8 cellular contexts compared by ENCODE assay signal in the genomic region with DNA sequence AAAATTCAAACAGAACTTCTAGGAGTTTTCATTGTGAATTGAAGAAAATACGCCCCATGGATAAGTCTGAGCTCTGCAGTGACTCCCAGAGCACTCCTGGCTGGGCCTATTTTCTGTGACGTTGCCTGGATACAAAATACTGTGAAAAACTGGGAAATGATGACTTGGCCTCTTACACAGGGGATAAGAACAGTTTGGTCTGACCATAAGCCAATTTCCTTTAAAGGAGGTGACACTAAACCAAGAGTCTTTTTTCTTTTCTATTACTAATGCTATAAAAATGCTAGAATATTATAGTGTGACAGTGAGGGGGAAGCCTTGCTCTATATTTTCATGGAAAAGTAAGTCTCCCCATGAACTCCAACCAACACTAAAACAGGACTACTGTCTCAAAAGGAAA. TPM values are rescaled to one million over a fixed set of nuclear protein-coding genes. Genes with fewer than 3 reads are reported as not detected.
A peak's percentile ranks its signal among the peaks of the same experiment; 100 is the strongest.
DNase-seq lines count a peak whose midpoint lies in the region; ATAC-seq and TF ChIP-seq lines count a peak whose summit lies in the region.

No MANE protein-coding gene starts in this region.

- H3K23ac ChIP-seq in neuronal stem cell (ENCODE audit: low read depth, low read length, poor library complexity) = no peak overlapping the region

- H4K20me1 ChIP-seq in fibroblast of lung (ENCODE audit: control insufficient read depth, extremely low read depth, insufficient read depth, low read length) = no peaks in the 10 kb centered on the region

- H3K27ac ChIP-seq in RWPE1 (peak overlapping the region; percentile 99), fibroblast of lung (ENCODE audit: insufficient read depth, low read length) (peak overlapping the region; percentile 99), neuronal stem cell (replicated peaks; ENCODE audit: low read length) (peak overlapping the region; percentile 76)

- H2BK5ac ChIP-seq in neuronal stem cell (ENCODE audit: low read length) = no peak overlapping the region

- H2AFZ ChIP-seq in fibroblast of lung (ENCODE audit: low read length) = no peak overlapping the region
- H2AFZ ChIP-seq in neuronal stem cell (ENCODE audit: low read length) = peak overlapping the region; percentile 57

- no peak overlapping the region for H3K14ac ChIP-seq in neuronal stem cell (ENCODE audit: low read length)

- H4K8ac ChIP-seq in neuronal stem cell (ENCODE audit: low read depth, low read length) = no peak overlapping the region

- no peak overlapping the region for H3K27ac Mint-ChIP-seq in activated T-cell treated with anti-CD3 and anti-CD28 coated beads, Interleukin-2, amount 50 U/mL, for 24 hours
- H3K27ac Mint-ChIP-seq in stimulated activated effector memory CD8-positive, alpha-beta T cell treated with anti-CD3 and anti-CD28 coated beads, Interleukin-12 subunit alpha, Interleukin-12 subunit beta, amount 100 ng/mL, for 72 hours = no peak overlapping the region

- peaks cover 2% of the 10 kb centered on the region for H3K36me3 Mint-ChIP-seq in activated T-cell treated with anti-CD3 and anti-CD28 coated beads, Interleukin-2, amount 50 U/mL, for 24 hours (ENCODE audit: low read depth)
- no peaks in the 10 kb centered on the region for H3K36me3 Mint-ChIP-seq in stimulated activated effector memory CD8-positive, alpha-beta T cell treated with anti-CD3 and anti-CD28 coated beads, Interleukin-12 subunit alpha, Interleukin-12 subunit beta, amount 100 ng/mL, for 72 hours

- H3K36me3 ChIP-seq in fibroblast of lung (ENCODE audit: control insufficient read depth, insufficient read depth, low read length) (no peaks in the 10 kb centered on the region), neuronal stem cell (replicated peaks in 1 of 2; ENCODE audit: control insufficient read depth in 2 of 2, insufficient read depth in 2 of 2, low read length in 2 of 2) (no peaks in the 10 kb centered on the region)

- H3K4me2 ChIP-seq in fibroblast of lung (ENCODE audit: extremely low read depth, insufficient read depth, low read length) (peak overlapping the region; percentile 84), neuronal stem cell (ENCODE audit: insufficient read depth, low read length, poor library complexity, severe bottlenecking) (no peak overlapping the region)

- H2BK120ac ChIP-seq in neuronal stem cell (ENCODE audit: low read depth, low read length) = no peak overlapping the region

- H3K4ac ChIP-seq in neuronal stem cell (ENCODE audit: low read length) = no peak overlapping the region

- H2BK15ac ChIP-seq in neuronal stem cell (ENCODE audit: low read length) = no peak overlapping the region

- H3K9ac ChIP-seq in fibroblast of lung (ENCODE audit: insufficient read depth, low read length) (peak overlapping the region; percentile 74), neuronal stem cell (ENCODE audit: low read depth, low read length, poor library complexity) (no peak overlapping the region)

- H4K91ac ChIP-seq in neuronal stem cell (ENCODE audit: low read depth, low read length, poor library complexity) = no peak overlapping the region

- no peak for ATAC-seq in stimulated activated effector memory CD8-positive, alpha-beta T cell treated with anti-CD3 and anti-CD28 coated beads, Interleukin-12 subunit alpha, Interleukin-12 subunit beta, amount 100 ng/mL, for 72 hours
- no peak for ATAC-seq in GM18861 (IDR thresholded peaks at IDR 0.05; ENCODE audit: unreplicated experiment)

- no peak overlapping the region for H3K4me3 Mint-ChIP-seq in activated T-cell treated with anti-CD3 and anti-CD28 coated beads, Interleukin-2, amount 50 U/mL, for 24 hours
- no peak overlapping the region for H3K4me3 Mint-ChIP-seq in stimulated activated effector memory CD8-positive, alpha-beta T cell treated with anti-CD3 and anti-CD28 coated beads, Interleukin-12 subunit alpha, Interleukin-12 subunit beta, amount 100 ng/mL, for 72 hours

- no peak for TF ChIP-seq CTCF in RWPE1 (conservative IDR thresholded peaks at IDR 0.05; ENCODE audit: low read depth)
- TF ChIP-seq CTCF in fibroblast of lung (conservative IDR thresholded peaks at IDR 0.05 in 1 of 2, IDR thresholded peaks at IDR 0.05 in 1 of 2; ENCODE audit: low read depth in 1 of 2, low read length in 2 of 2) = no peak

- no CpG with 5 or more reads among the region's 2 CpGs for WGBS in neuronal stem cell (ENCODE audit: extremely low coverage in 2 of 2, insufficient read length in 2 of 2, insufficient replicate concordance in 1 of 2), 2 donors

- CTCF ChIA-PET in RWPE1 (lab: Yijun Ruan, JAX) = interaction anchor here (2.1 kb wide), 1 partner anchor 46 kb away, joined by 9 read pairs; the partner anchor contains the start of gene MYOF

- H3K9me3 ChIP-seq in fibroblast of lung (ENCODE audit: control insufficient read depth, insufficient read depth, low read depth, low read length) (no peaks in the 10 kb centered on the region), neuronal stem cell (replicated peaks in 1 of 2; ENCODE audit: control insufficient read depth in 2 of 2, insufficient read depth in 1 of 2, low read depth in 1 of 2, low read length in 2 of 2) (no peaks in the 10 kb centered on the region)

- H2AK5ac ChIP-seq in neuronal stem cell (ENCODE audit: low read depth, low read length) = no peak overlapping the region

- no peaks in the 10 kb centered on the region for H3K9me3 Mint-ChIP-seq in activated T-cell treated with anti-CD3 and anti-CD28 coated beads, Interleukin-2, amount 50 U/mL, for 24 hours
- no peaks in the 10 kb centered on the region for H3K9me3 Mint-ChIP-seq in stimulated activated effector memory CD8-positive, alpha-beta T cell treated with anti-CD3 and anti-CD28 coated beads, Interleukin-12 subunit alpha, Interleukin-12 subunit beta, amount 100 ng/mL, for 72 hours

- H3K27me3 ChIP-seq in fibroblast of lung (ENCODE audit: control insufficient read depth, insufficient read depth, low read length) (no peaks in the 10 kb centered on the region), neuronal stem cell (ENCODE audit: control insufficient read depth in 3 of 3, insufficient read depth in 3 of 3, low read depth in 1 of 3, low read length in 3 of 3) (no peaks in the 10 kb centered on the region)

- DNase-seq in AG20443 (ENCODE audit: low spot score) (peak; percentile 82), RWPE1 (ENCODE audit: low spot score) (no peak), fibroblast of lung (ENCODE audit: low read depth in 2 of 2) (peak; percentile 99), neuronal stem cell (ENCODE audit: low spot score) (no peak), NCI-H510A (lab: John Stamatoyannopoulos, UW) (no peak)
- DNase-seq in activated T-cell treated with anti-CD3 and anti-CD28 coated beads, Interleukin-2, amount 50 U/mL, for 24 hours = no peak
- DNase-seq in stimulated activated effector memory CD8-positive, alpha-beta T cell treated with anti-CD3 and anti-CD28 coated beads, Interleukin-12 subunit alpha, Interleukin-12 subunit beta, amount 100 ng/mL, for 72 hours (ENCODE audit: low spot score in 2 of 2) = no peak

- H3K79me1 ChIP-seq in neuronal stem cell (ENCODE audit: low read depth, low read length) = no peaks in the 10 kb centered on the region

- peaks cover 55% of the 10 kb centered on the region for H3K4me1 ChIP-seq in fibroblast of lung (ENCODE audit: control insufficient read depth, extremely low read depth, insufficient read depth, low read length)
- H3K4me1 ChIP-seq in neuronal stem cell (ENCODE audit: control insufficient read depth in 2 of 2, insufficient read depth in 1 of 2, low read depth in 1 of 2, low read length in 2 of 2) = peaks cover 25 to 45% of the 10 kb centered on the region in 2 donors

- H3K4me3 ChIP-seq in fibroblast of lung (replicated peaks in 1 of 4; ENCODE audit: control extremely low read depth in 1 of 4, insufficient read depth in 1 of 4, low read depth in 3 of 4, low read length in 4 of 4) (peak overlapping the region in 3 of 4 experiments; percentile 17 to 44 (median 22)), neuronal stem cell (ENCODE audit: low read length in 2 of 2) (no peak overlapping the region)

- POLR2A ChIA-PET in RWPE1 (lab: Yijun Ruan, JAX; ENCODE audit: low non-redundant PET) = interaction anchor here (0.7 to 1.1 kb wide), 2 partner anchors 9 to 45 kb away, joined by 3 to 4 read pairs; partner anchors contain the start of gene MYOF

- no peaks in the 10 kb centered on the region for H3K27me3 Mint-ChIP-seq in activated T-cell treated with anti-CD3 and anti-CD28 coated beads, Interleukin-2, amount 50 U/mL, for 24 hours

- H3K79me2 ChIP-seq in fibroblast of lung (ENCODE audit: control insufficient read depth, insufficient read depth, low read length) = peaks cover 62% of the 10 kb centered on the region

- H3K18ac ChIP-seq in neuronal stem cell (ENCODE audit: low read length) = no peak overlapping the region

- no peak overlapping the region for H2BK12ac ChIP-seq in neuronal stem cell (ENCODE audit: low read length)

- no peaks in the 10 kb centered on the region for H3K4me1 Mint-ChIP-seq in activated T-cell treated with anti-CD3 and anti-CD28 coated beads, Interleukin-2, amount 50 U/mL, for 24 hours (ENCODE audit: low read depth)
- no peaks in the 10 kb centered on the region for H3K4me1 Mint-ChIP-seq in stimulated activated effector memory CD8-positive, alpha-beta T cell treated with anti-CD3 and anti-CD28 coated beads, Interleukin-12 subunit alpha, Interleukin-12 subunit beta, amount 100 ng/mL, for 72 hours

RNA-seq across cellular contexts. Expression of gene MYOF, which starts 45.6 kb away (rescaled TPM):
- 161 and 298 TPM in 2 replicates for total RNA-seq in fibroblast of lung
- 215 and 314 TPM in 2 replicates for polyA plus RNA-seq in fibroblast of lung
- polyA plus RNA-seq in fibroblast of lung (2012) = 184 and 340 TPM in 2 replicates
- 121 and 188 TPM in 2 replicates for polyA minus RNA-seq in fibroblast of lung (ENCODE audit: low replicate concordance)
- polyA plus RNA-seq in neuronal stem cell (2013, experiment 1 of 2) = 2.9 TPM
- polyA plus RNA-seq in neuronal stem cell (2013, experiment 2 of 2) = 2.8 TPM

RNA-seq across cellular contexts. Expression of gene CEP55, which starts 59.8 kb away (rescaled TPM):
- 2.1 and 19.0 TPM in 2 replicates for total RNA-seq in fibroblast of lung
- polyA plus RNA-seq in fibroblast of lung = 16.1 and 51.6 TPM in 2 replicates
- 10.1 and 35.8 TPM in 2 replicates for polyA plus RNA-seq in fibroblast of lung (2012)
- 2.0 and 2.1 TPM in 2 replicates for polyA minus RNA-seq in fibroblast of lung (ENCODE audit: low replicate concordance)
- 34.7 TPM for polyA plus RNA-seq in neuronal stem cell (2013, experiment 1 of 2)
- 34.1 TPM for polyA plus RNA-seq in neuronal stem cell (2013, experiment 2 of 2)

Comparison
In these comparisons a context has a peak if more than half of its experiments do, and no peak if none do; other contexts are left out.
1. DNase-seq: peak in AG20443 (single experiment) and fibroblast of lung (2 of 2); none in RWPE1 (single experiment), neuronal stem cell (single experiment), NCI-H510A (single experiment), activated T-cell treated with anti-CD3 and anti-CD28 coated beads, Interleukin-2, amount 50 U/mL, for 24 hours (single experiment) and stimulated activated effector memory CD8-positive, alpha-beta T cell treated with anti-CD3 and anti-CD28 coated beads, Interleukin-12 subunit alpha, Interleukin-12 subunit beta, amount 100 ng/mL, for 72 hours (0 of 2).
2. H3K4me3 ChIP-seq: peak in fibroblast of lung (3 of 4); none in neuronal stem cell (0 of 2).
3. Peak in every context shown above with its lines, with median percentiles within 50 percentile points of each other: H3K27ac ChIP-seq.